In genomic region chr10:132249824-132250375, GRCh38 we compare ENCODE assay signal across 17 cellular contexts. TPM values are rescaled to one million over a fixed set of nuclear protein-coding genes. Genes with fewer than 3 reads are reported as not detected.
DNase-seq lines count a peak whose midpoint lies in the region; ATAC-seq and TF ChIP-seq lines count a peak whose summit lies in the region.
"Had no signal": no experiment of that assay in that cellular context is flagged by ENCODE, and none has a peak within 500 bp of the region (broad histone marks: within the 10 kb centered on the region; RNA-seq: fewer than 3 reads in every experiment).

No MANE protein-coding gene starts in this region.

- H3K4me3 ChIP-seq in IMR-90 (ENCODE audit: insufficient read depth, low read depth, low read length) (no peak overlapping the region), neuronal stem cell (ENCODE audit: low read length in 2 of 2) (no peak overlapping the region)

- no peak overlapping the region for H3K18ac ChIP-seq in IMR-90 (ENCODE audit: low read depth, low read length)
- peak overlapping the region; percentile 91 for H3K18ac ChIP-seq in neuronal stem cell (ENCODE audit: low read length)

- H3K4me2 ChIP-seq in IMR-90 (ENCODE audit: low read depth, low read length) (no peak overlapping the region), neuronal stem cell (ENCODE audit: insufficient read depth, low read length, poor library complexity, severe bottlenecking) (no peak overlapping the region)
- H3K4me2 ChIP-seq: KMS-11 had no signal

- H3K27ac ChIP-seq in IMR-90 (ENCODE audit: insufficient read depth, low read length) (no peak overlapping the region), neuronal stem cell (replicated peaks; ENCODE audit: low read length) (no peak overlapping the region)
- H3K27ac ChIP-seq: 22Rv1, KMS-11 had no signal

- ATAC-seq in IMR-90 (ENCODE audit: low read depth): no peak

- TF ChIP-seq CTCF in IMR-90 (conservative IDR thresholded peaks at IDR 0.05; ENCODE audit: low read depth, low read length): no peak

- no peaks in the 10 kb centered on the region for H3K9me3 ChIP-seq in IMR-90 (ENCODE audit: control insufficient read depth, insufficient read depth, low read length)
- no peaks in the 10 kb centered on the region for H3K9me3 ChIP-seq in neuronal stem cell (replicated peaks in 1 of 2; ENCODE audit: control insufficient read depth in 2 of 2, insufficient read depth in 1 of 2, low read depth in 1 of 2, low read length in 2 of 2)
- H3K9me3 ChIP-seq: A549 had no signal

- POLR2A ChIA-PET in IMR-90 (lab: Charles Lee; ENCODE audit: unreplicated experiment): no interaction called here

- H3K9me1 ChIP-seq in IMR-90 (ENCODE audit: insufficient read depth, low read length): no peaks in the 10 kb centered on the region

- H2BK5ac ChIP-seq in IMR-90 (ENCODE audit: low read depth, low read length, poor library complexity, severe bottlenecking): no peak overlapping the region
- no peak overlapping the region for H2BK5ac ChIP-seq in neuronal stem cell (ENCODE audit: low read length)

- no TSS peak for BruUV-seq in IMR-90 (replicated peaks; lab: Mats Ljungman, UMichigan)

- H4K91ac ChIP-seq in IMR-90 (ENCODE audit: insufficient read depth, low read depth, low read length): no peak overlapping the region
- H4K91ac ChIP-seq in neuronal stem cell (ENCODE audit: low read depth, low read length, poor library complexity): no peak overlapping the region

- intact Hi-C loops in IMR-90 (cut with micrococcal nuclease): no loop called here

- no peak overlapping the region for H3K56ac ChIP-seq in IMR-90 (ENCODE audit: extremely low read depth, insufficient read depth, low read length)

- no peak overlapping the region for H4K8ac ChIP-seq in IMR-90 (ENCODE audit: low read depth in 2 of 2, low read length in 2 of 2)
- H4K8ac ChIP-seq in neuronal stem cell (ENCODE audit: low read depth, low read length): no peak overlapping the region

- H3K14ac ChIP-seq in IMR-90 (replicated peaks; ENCODE audit: low read depth, low read length) (no peak overlapping the region), neuronal stem cell (ENCODE audit: low read length) (no peak overlapping the region)

- H3K23ac ChIP-seq in IMR-90 (ENCODE audit: low read depth, low read length): no peak overlapping the region
- H3K23ac ChIP-seq in neuronal stem cell (ENCODE audit: low read depth, low read length, poor library complexity): no peak overlapping the region

- CTCF ChIA-PET in IMR-90 (lab: Yijun Ruan, JAX): no interaction called here

- H2BK120ac ChIP-seq in IMR-90 (ENCODE audit: low read depth, low read length) (no peak overlapping the region), neuronal stem cell (ENCODE audit: low read depth, low read length) (no peak overlapping the region)

- peak overlapping the region; percentile 96 for H2BK12ac ChIP-seq in neuronal stem cell (ENCODE audit: low read length)

- in situ Hi-C loops in IMR-90 (cut with MboI; ENCODE audit: low sequenced_read_pairs): no loop called here

- 57% methylated on average over 6 of the region's 17 CpGs; no CpG with 5 or more reads in 1 of the 2 experiments for WGBS in IMR-90 (ENCODE audit: extremely low coverage in 2 of 2, insufficient read length in 1 of 2), 2 experiments
- WGBS in neuronal stem cell (ENCODE audit: extremely low coverage in 2 of 2, insufficient read length in 2 of 2, insufficient replicate concordance in 1 of 2), 2 donors: no CpG with 5 or more reads among the region's 17 CpGs

- no peak overlapping the region for H2AK9ac ChIP-seq in IMR-90 (replicated peaks; ENCODE audit: low read depth, low read length, poor library complexity)

- H2AFZ ChIP-seq in IMR-90 (replicated peaks; ENCODE audit: low read length, poor library complexity) (peak overlapping the region; percentile 7), neuronal stem cell (ENCODE audit: low read length) (no peak overlapping the region)

- H3K36me3 ChIP-seq in IMR-90 (ENCODE audit: control insufficient read depth, insufficient read depth, low read length) (no peaks in the 10 kb centered on the region), neuronal stem cell (replicated peaks in 1 of 2; ENCODE audit: control insufficient read depth in 2 of 2, insufficient read depth in 2 of 2, low read length in 2 of 2) (no peaks in the 10 kb centered on the region)

- H4K20me1 ChIP-seq in IMR-90 (ENCODE audit: insufficient read depth, low read length): no peaks in the 10 kb centered on the region

- H2BK15ac ChIP-seq in IMR-90 (ENCODE audit: low read depth, low read length) (no peak overlapping the region), neuronal stem cell (ENCODE audit: low read length) (peak overlapping the region; percentile 92)

- H2BK20ac ChIP-seq in IMR-90 (ENCODE audit: low read depth, low read length): no peak overlapping the region

- no peak for TF ChIP-seq RAD21 in IMR-90 (IDR thresholded peaks at IDR 0.05; ENCODE audit: low read length)

- no peaks in the 10 kb centered on the region; the same call in 1 of the 2 replicates for H3K27me3 ChIP-seq in IMR-90 (ENCODE audit: control insufficient read depth, insufficient read depth, low read length)
- H3K27me3 ChIP-seq in neuronal stem cell (ENCODE audit: control insufficient read depth in 3 of 3, insufficient read depth in 3 of 3, low read depth in 1 of 3, low read length in 3 of 3): peaks cover 0 to 7% (median 0%) of the 10 kb centered on the region in 3 experiments

- H3K4me1 ChIP-seq in IMR-90 (ENCODE audit: control insufficient read depth, insufficient read depth, low read length) (no peaks in the 10 kb centered on the region), neuronal stem cell (ENCODE audit: control insufficient read depth in 2 of 2, insufficient read depth in 1 of 2, low read depth in 1 of 2, low read length in 2 of 2) (peaks cover 0 to 15% of the 10 kb centered on the region in 2 donors)

- DNase-seq in DMS53 (lab: John Stamatoyannopoulos, UW) (peak; percentile 12), DMS53 treated with DMSO at 0.1 percent for 48 hours (lab: John Stamatoyannopoulos, UW; ENCODE audit: unreplicated experiment) (no peak), IMR-90 (no peak), neuronal stem cell (ENCODE audit: low spot score) (no peak), cerebellar cortex (ENCODE audit: low spot score) (no peak), NCI-H524 (lab: John Stamatoyannopoulos, UW) (no peak), MV-4-11 (lab: John Stamatoyannopoulos, UW) (no peak)
- DNase-seq: C1 segment of cervical spinal cord; CD4-positive, alpha-beta T cell; DMS153; DND-41; EL; GOT3; H7 had no signal

- dilution Hi-C loops in IMR-90 (cut with HindIII; ENCODE audit: low sequenced_read_pairs, unreplicated experiment): loop anchor here (25.0 kb wide), 1 partner anchor 87 kb away; the partner anchor contains the start of gene LRRC27

- H3K9ac ChIP-seq in IMR-90 (ENCODE audit: low read depth, low read length) (no peak overlapping the region), neuronal stem cell (ENCODE audit: low read depth, low read length, poor library complexity) (no peak overlapping the region)
- H3K9ac ChIP-seq: KMS-11 had no signal

- TF ChIP-seq POLR2A in IMR-90 (IDR thresholded peaks at IDR 0.05; ENCODE audit: low read depth, low read length): no peak

- no peak overlapping the region for H3K4ac ChIP-seq in IMR-90 (ENCODE audit: low read depth, low read length)
- peak overlapping the region; percentile 59 for H3K4ac ChIP-seq in neuronal stem cell (ENCODE audit: low read length)

- H3K79me1 ChIP-seq in IMR-90 (ENCODE audit: low read depth in 1 of 2, low read length in 2 of 2): no peaks in the 10 kb centered on the region
- peaks cover 4% of the 10 kb centered on the region for H3K79me1 ChIP-seq in neuronal stem cell (ENCODE audit: low read depth, low read length)

- no peak overlapping the region for H2AK5ac ChIP-seq in IMR-90 (ENCODE audit: low read depth, low read length)
- H2AK5ac ChIP-seq in neuronal stem cell (ENCODE audit: low read depth, low read length): peak overlapping the region; percentile 100

- no peak overlapping the region for H4K5ac ChIP-seq in IMR-90 (ENCODE audit: low read depth, low read length)

TF ChIP-seq in IMR-90, 13 proteins besides CTCF, POLR2A, EP300 and RAD21:
- TF ChIP-seq MAZ (IDR thresholded peaks at IDR 0.05; ENCODE audit: borderline replicate concordance, low read depth, low read length) (no peak), FOS (IDR thresholded peaks at IDR 0.05; ENCODE audit: low read depth, low read length) (no peak), ELK1 (IDR thresholded peaks at IDR 0.05; ENCODE audit: borderline replicate concordance, low read depth, low read length) (no peak), USF2 (IDR thresholded peaks at IDR 0.05; ENCODE audit: low read depth, low read length) (no peak), RFX5 (IDR thresholded peaks at IDR 0.05; ENCODE audit: low read depth, low read length) (no peak), MXI1 (IDR thresholded peaks at IDR 0.05; ENCODE audit: borderline replicate concordance, low read depth, low read length) (no peak), CEBPB (IDR thresholded peaks at IDR 0.05; ENCODE audit: low read depth, low read length) (no peak), SMC3 (IDR thresholded peaks at IDR 0.05; ENCODE audit: low read depth, low read length) (no peak), MAFK (IDR thresholded peaks at IDR 0.05; ENCODE audit: low read depth, low read length) (no peak)

RNA-seq across cellular contexts. Expression of gene STK32C, which starts 57.9 kb away (rescaled TPM):
- total RNA-seq in IMR-90 (2012; rRNA removed): 5.0 TPM in 2 replicates
- 8.3 and 9.0 TPM in 2 replicates for polyA plus RNA-seq in IMR-90 (2012; rRNA removed)
- 10.5 and 10.6 TPM in 2 replicates for polyA plus RNA-seq in IMR-90 (2012; cell fraction: cytosol; rRNA removed)
- 5.9 and 10.3 TPM in 2 replicates for polyA plus RNA-seq in IMR-90 (2012; cell fraction: nucleus; rRNA removed; ENCODE audit: low replicate concordance)
- 20.6 TPM for polyA plus RNA-seq in neuronal stem cell (2013, experiment 1 of 2)
- polyA plus RNA-seq in neuronal stem cell (2013, experiment 2 of 2): 21.2 TPM
